ENCODE assay signal across 1 cellular context in genomic region chr12:60501124-60501729, GRCh38.
TF ChIP-seq lines count a peak whose summit lies in the region.

No MANE protein-coding gene starts in this region.

TF ChIP-seq in GM23338, 12 proteins besides CTCF, POLR2A, EP300 and RAD21 (continued from another document):
- no peak for TF ChIP-seq ZNF462 (CRISPR knock-in tag; IDR thresholded peaks at IDR 0.05)
- TF ChIP-seq STAT1 (IDR thresholded peaks at IDR 0.05; ENCODE audit: unreplicated experiment) = no peak
- TF ChIP-seq ZNF331 (CRISPR knock-in tag; IDR thresholded peaks at IDR 0.05; ENCODE audit: low read depth) = no peak
